In genomic region chr2:237474511-237474911, GRCh38 we compare ENCODE assay signal across 8 cellular contexts. TPM values are rescaled to one million over a fixed set of nuclear protein-coding genes. Genes with fewer than 3 reads are reported as not detected.
DNase-seq lines count a peak whose midpoint lies in the region; ATAC-seq, FAIRE-seq and TF ChIP-seq lines count a peak whose summit lies in the region.

No MANE protein-coding gene starts in this region.

- no peak for TF ChIP-seq RAD21 in A549 (conservative IDR thresholded peaks at IDR 0.05 in 1 of 2, IDR thresholded peaks at IDR 0.05 in 1 of 2)

- H3K4me1 ChIP-seq in A549 (peaks cover 36% of the 10 kb centered on the region), colonic mucosa (no peaks in the 10 kb centered on the region), mucosa of descending colon (ENCODE audit: low read depth) (peaks cover 5% of the 10 kb centered on the region)

- peak overlapping the region; percentile 73 to 80 for H3K9ac ChIP-seq in colonic mucosa (ENCODE audit: low read depth in 2 of 2, low read length in 2 of 2)

- ATAC-seq in A549 (no peak), mucosa of descending colon (no peak), GM21526 (IDR thresholded peaks at IDR 0.05; ENCODE audit: low FRiP score, unreplicated experiment) (no peak), HG03469 (IDR thresholded peaks at IDR 0.05; ENCODE audit: unreplicated experiment) (no peak), GM21423 (IDR thresholded peaks at IDR 0.05; ENCODE audit: unreplicated experiment) (no peak)

- DNase-seq in A549 (ENCODE audit: low read depth in 1 of 2, low spot score in 1 of 2), result no peak
- peak; percentile 73 for DNase-seq in LHCN-M2 (ENCODE audit: low read depth)
- no peak for DNase-seq in colonic mucosa
- peak; percentile 35 to 63 (median 51) for DNase-seq in mucosa of descending colon
- no peak for DNase-seq in NCI-H526 (lab: John Stamatoyannopoulos, UW)

- no peak for TF ChIP-seq EP300 in A549 (IDR thresholded peaks at IDR 0.05)

- H3K27me3 ChIP-seq in colonic mucosa, result no peaks in the 10 kb centered on the region

- intact Hi-C loops in colonic mucosa (cut with DNase I), result loop anchor here (5.0 to 10.0 kb wide), 3 partner anchors 38 to 320 kb away; no protein-coding TSS in a partner anchor
- intact Hi-C loops in mucosa of descending colon (cut with DNase I, micrococcal nuclease), result loop anchor here in 1 of 2 donors (10.0 kb wide), 2 partner anchors 50 to 320 kb away; no protein-coding TSS in a partner anchor

- H3K27ac ChIP-seq in A549 (peak overlapping the region; percentile 95 to 100), colonic mucosa (peak overlapping the region; percentile 81)

- peak overlapping the region; percentile 57 for H3K4me3 ChIP-seq in A549
- H3K4me3 ChIP-seq in colonic mucosa, result peak overlapping the region; percentile 60
- no peak overlapping the region for H3K4me3 ChIP-seq in mucosa of descending colon

- TF ChIP-seq POLR2A in A549 (IDR thresholded peaks at IDR 0.05; ENCODE audit: low read length), result peak; percentile 7; the same call in 1 of the 2 replicates

- no peaks in the 10 kb centered on the region for H3K36me3 ChIP-seq in colonic mucosa
- no peaks in the 10 kb centered on the region for H3K36me3 ChIP-seq in mucosa of descending colon (ENCODE audit: low read depth)

- no peak for FAIRE-seq in A549 (lab: Jason Lieb, UNC)

- H3K4me2 ChIP-seq in A549, result peak overlapping the region; percentile 97

- TF ChIP-seq CTCF in A549 (IDR thresholded peaks at IDR 0.05) (no peak), colonic mucosa (IDR thresholded peaks at IDR 0.05) (no peak), mucosa of descending colon (IDR thresholded peaks at IDR 0.05) (no peak)

- 69% methylated on average over 9 of the region's 10 CpGs for WGBS in A549 (ENCODE audit: missing lambda C conversion rate)

- CTCF ChIA-PET in A549 (lab: Yijun Ruan, JAX), result interaction anchor here (0.8 to 6.4 kb wide), 9 partner anchors 9 to 98 kb away, joined by 3 to 45 read pairs (median 8); no protein-coding TSS in a partner anchor

- POLR2A ChIA-PET in A549 (lab: Yijun Ruan, JAX), result interaction anchor here (1.5 to 2.4 kb wide), 3 partner anchors 11 to 38 kb away, joined by 3 to 17 read pairs (median 12); partner anchors contain the start of gene MLPH

- H3K9me3 ChIP-seq in A549, result no peaks in the 10 kb centered on the region
- H3K9me3 ChIP-seq in colonic mucosa, result no peaks in the 10 kb centered on the region
- H3K9me3 ChIP-seq in mucosa of descending colon, result no peaks in the 10 kb centered on the region

TF ChIP-seq in A549, 52 proteins besides CTCF, POLR2A, EP300 and RAD21:
- TF ChIP-seq ZSCAN20 (CRISPR knock-in tag; IDR thresholded peaks at IDR 0.05) (no peak), ZC3H11A (IDR thresholded peaks at IDR 0.05) (no peak)
TF ChIP-seq in A549: peak in this region for 0.

RNA-seq across cellular contexts. Expression of gene MLPH, which starts 12.5 kb away (rescaled TPM):
- 350 and 419 TPM in 2 replicates for polyA plus RNA-seq in A549 (2011; rRNA removed)
- polyA plus RNA-seq in A549 (2012; cell fraction: cytosol; rRNA removed), result 231 and 238 TPM in 2 replicates
- 1,019 and 1,045 TPM in 2 replicates for polyA plus RNA-seq in A549 (2012; cell fraction: nucleus; rRNA removed)
- 184 to 219 TPM (median 218 TPM) in 3 replicates for polyA plus RNA-seq in A549 (2017; fragmentation: RNase III; extraction: RNeasy Plus Mini Kit Qiagen cat#74134 plus additional on column Dnase treatment)
- 288 and 355 TPM in 2 replicates for polyA minus RNA-seq in A549 (2011; rRNA and poly(A)+ RNA removed)
- 145 and 155 TPM in 2 replicates for total RNA-seq in LHCN-M2 (2014; rRNA removed)
- polyA plus RNA-seq in LHCN-M2 (2012), result 103 TPM
- 100 to 1,000 TPM in 1 of 2 donors, 10 to 100 TPM in 1; 87.9 to 111 TPM for total RNA-seq in colonic mucosa
- 100 to 1,000 TPM in 2 of 3 donors, 10 to 100 TPM in 1; 46.8 to 133 (median 121) TPM for total RNA-seq in mucosa of descending colon

Comparison
In these comparisons a context has a peak if more than half of its experiments do, and no peak if none do; other contexts are left out.
1. DNase-seq: peak in LHCN-M2 (single experiment) and mucosa of descending colon (3 of 3); none in A549 (0 of 2), colonic mucosa (single experiment) and NCI-H526 (0 of 2).